In the genomic region with DNA sequence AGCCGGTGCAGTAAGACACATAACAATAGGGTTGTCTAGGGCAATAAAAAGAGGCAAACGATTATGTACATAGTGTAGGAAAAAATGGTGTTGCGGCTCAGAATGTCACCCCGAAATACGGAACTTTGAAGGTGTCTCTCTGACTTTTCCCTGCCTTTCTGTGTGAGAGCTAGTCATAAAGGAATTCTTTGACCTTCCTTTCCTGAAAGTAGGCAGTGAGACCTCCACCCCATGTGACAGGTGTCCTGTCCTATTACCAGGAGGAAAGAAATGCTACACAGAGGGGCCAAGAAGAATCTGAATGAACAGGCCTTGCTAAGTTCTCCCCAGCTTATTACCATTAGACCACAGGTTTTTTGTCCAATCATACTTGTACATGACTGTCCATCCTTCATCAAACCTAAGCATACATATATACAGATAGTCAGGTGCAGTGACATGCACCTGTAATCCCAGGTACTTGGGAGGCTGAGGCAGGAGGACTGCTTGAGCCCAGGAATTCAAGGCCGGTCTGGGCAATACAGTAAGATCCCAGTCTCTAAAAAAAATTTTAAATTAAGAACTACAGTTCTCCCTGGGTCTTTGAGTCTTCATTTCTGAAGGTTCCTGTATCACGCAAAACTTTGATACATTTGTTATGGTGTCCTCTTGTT, we compare ENCODE assay signal across 26 cellular contexts.
"Had no signal": no experiment of that assay in that cellular context is flagged by ENCODE, and none has a peak within 500 bp of the region (broad histone marks: within the 10 kb centered on the region; RNA-seq: fewer than 3 reads in every experiment).

No MANE protein-coding gene starts in this region.

- H3K27ac ChIP-seq: neural progenitor cell, ovary, parathyroid adenoma, psoas muscle, right lobe of liver, sigmoid colon, stomach, thoracic aorta, thyroid gland, tibial nerve, upper lobe of left lung, uterus had no signal

- H3K36me3 ChIP-seq: neural progenitor cell, ovary, right lobe of liver, sigmoid colon, stomach, thoracic aorta, thyroid gland, tibial nerve, upper lobe of left lung, uterus had no signal

- H3K79me2 ChIP-seq: parathyroid adenoma had no signal

- FAIRE-seq: small intestine had no signal

- H3K9me3 ChIP-seq: ovary, psoas muscle, right lobe of liver, sigmoid colon, stomach, thoracic aorta, thyroid gland, tibial nerve, upper lobe of left lung, uterus had no signal

- H3K4me1 ChIP-seq: neural progenitor cell, parathyroid adenoma, psoas muscle, right lobe of liver, sigmoid colon, stomach, thyroid gland, tibial nerve, upper lobe of left lung, uterus had no signal

- H3K4me3 ChIP-seq: neural progenitor cell, ovary, psoas muscle, right lobe of liver, sigmoid colon, stomach, thoracic aorta, thyroid gland, tibial nerve, upper lobe of left lung, uterus had no signal

- H3K9ac ChIP-seq: neural progenitor cell, parathyroid adenoma had no signal

- H2AFZ ChIP-seq: neural progenitor cell, parathyroid adenoma had no signal

- H3K27me3 ChIP-seq: ovary, right lobe of liver, sigmoid colon, stomach, thyroid gland, tibial nerve, upper lobe of left lung, uterus had no signal

- DNase-seq: naive thymus-derived CD4-positive, alpha-beta T cell; natural killer cell; occipital lobe; ovary; posterior cingulate gyrus; psoas muscle; right cardiac atrium; right lobe of liver; sigmoid colon; small intestine; stimulated activated CD4-positive, alpha-beta T cell treated with anti-CD3 and anti-CD28 coated beads, Interleukin-15, amount 100 ng/mL, for 24 hours; stimulated activated CD4-positive, alpha-beta T cell treated with anti-CD3 and anti-CD28 coated beads, Interleukin-2, amount 100 ng/mL, for 24 hours; stimulated activated CD4-positive, alpha-beta T cell treated with anti-CD3 and anti-CD28 coated beads, Interleukin-2, amount 100 ng/mL, for 48 hours; stimulated activated CD4-positive, alpha-beta T cell treated with anti-CD3 and anti-CD28 coated beads, Interleukin-4, amount 100 ng/mL, for 24 hours; stimulated activated naive B cell treated with anti-CD40 and anti-IgM and Interleukin-4, amounts not matched to agents 10 μg/mL and 1 μg/mL and 100 μg/mL, for 72 hours; stimulated activated naive CD4-positive, alpha-beta T cell treated with Interleukin-2 at 50 U/mL for 16 hours; stomach; thyroid gland; trophoblast cell; upper lobe of left lung; uterus had no signal

- ATAC-seq: naive thymus-derived CD4-positive, alpha-beta T cell; natural killer cell; psoas muscle; right cardiac atrium; right lobe of liver; stimulated activated effector memory CD8-positive, alpha-beta T cell treated with anti-CD3 and anti-CD28 coated beads, Interleukin-12 subunit alpha, Interleukin-12 subunit beta, amount 100 ng/mL, for 72 hours; stimulated activated naive B cell treated with anti-CD40 and anti-IgM and Interleukin-4, amounts not matched to agents 10 μg/mL and 1 μg/mL and 100 μg/mL, for 72 hours had no signal

- H3K4me2 ChIP-seq: neural progenitor cell had no signal
